Comparison of ENCODE assay signal across 8 cellular contexts in genomic region chr1:107963601-107964396, GRCh38. TPM values are rescaled to one million over a fixed set of nuclear protein-coding genes. Genes with fewer than 3 reads are reported as not detected.
A peak's percentile ranks its signal among the peaks of the same experiment; 100 is the strongest.
DNase-seq lines count a peak whose midpoint lies in the region; ATAC-seq, FAIRE-seq and TF ChIP-seq lines count a peak whose summit lies in the region.

No MANE protein-coding gene starts in this region.

- FAIRE-seq in bronchial epithelial cell (lab: Jason Lieb, UNC): no peak

- H3K36me3 ChIP-seq in A673 (ENCODE audit: insufficient read depth, low read length, poor library complexity, severe bottlenecking) (no peaks in the 10 kb centered on the region), bronchial epithelial cell (ENCODE audit: control insufficient read depth, insufficient read depth, low read length) (no peaks in the 10 kb centered on the region)

- TF ChIP-seq CTCF in A673 (conservative IDR thresholded peaks at IDR 0.05; ENCODE audit: low read depth, low read length) (no peak), bronchial epithelial cell (IDR thresholded peaks at IDR 0.05; ENCODE audit: insufficient read depth, low read length, severe bottlenecking) (no peak)

- H3K9me3 ChIP-seq in A673 (ENCODE audit: low read depth, low read length, poor library complexity, severe bottlenecking) (no peaks in the 10 kb centered on the region), T-helper 17 cell (ENCODE audit: control insufficient read depth, low read length, poor library complexity, severe bottlenecking) (no peaks in the 10 kb centered on the region)

- H3K4me3 ChIP-seq in A673 (ENCODE audit: low read depth, low read length, poor library complexity, severe bottlenecking) (peak overlapping the region; percentile 41), bronchial epithelial cell (ENCODE audit: low read depth, low read length) (no peak overlapping the region)

- CTCF ChIA-PET in A673 (lab: Charles Lee): interaction anchor here (1.1 kb wide), 1 partner anchor 162 kb away, joined by 3 read pairs; no protein-coding TSS in a partner anchor

- peaks cover 19% of the 10 kb centered on the region for H3K4me1 Mint-ChIP-seq in T-helper 17 cell

- POLR2A ChIA-PET in A673 (lab: Charles Lee; ENCODE audit: low non-redundant PET): no interaction called here

- DNase-seq in A673 (ENCODE audit: low spot score) (peak; percentile 14), T-helper 17 cell (peak in 2 of 3 donors; percentile 5 to 13), bronchial epithelial cell (ENCODE audit: low read depth) (peak; percentile 26), left kidney (ENCODE audit: low read depth, low spot score) (peak; percentile 75), NK-92 (lab: John Stamatoyannopoulos, UW; ENCODE audit: unreplicated experiment) (no peak)
- peak; percentile 25 to 30 for DNase-seq in stimulated activated CD4-positive, alpha-beta T cell treated with anti-CD3 and anti-CD28 coated beads, Interleukin-2, amount 100 ng/mL, for 48 hours

- intact Hi-C loops in A673 (cut with micrococcal nuclease; ENCODE audit: unreplicated experiment): loop anchor here (10.0 kb wide), 2 partner anchors 149 to 179 kb away; no protein-coding TSS in a partner anchor

- BruUV-seq in A673 (replicated peaks; lab: Mats Ljungman, UMichigan): no TSS peak

- H3K36me3 Mint-ChIP-seq in T-helper 17 cell (ENCODE audit: low read depth): peaks cover 2% of the 10 kb centered on the region

- H3K27me3 ChIP-seq in A673 (replicated peaks; ENCODE audit: insufficient read depth, low read depth, low read length, poor library complexity) (peaks cover 51% of the 10 kb centered on the region), bronchial epithelial cell (ENCODE audit: control insufficient read depth, insufficient read depth, low read length) (peaks cover 12% of the 10 kb centered on the region)

- peaks cover 16% of the 10 kb centered on the region for H3K4me1 ChIP-seq in A673 (ENCODE audit: insufficient read depth, low read length, poor library complexity, severe bottlenecking)

- peak overlapping the region; percentile 94 for H3K27ac Mint-ChIP-seq in T-helper 17 cell

- peak overlapping the region; percentile 95 for H3K4me3 Mint-ChIP-seq in T-helper 17 cell

- peaks cover 5% of the 10 kb centered on the region for H3K27me3 Mint-ChIP-seq in T-helper 17 cell

- H3K27ac ChIP-seq in A673 (ENCODE audit: low read depth, low read length, poor library complexity, severe bottlenecking): no peak overlapping the region

- ATAC-seq in GM18909 (IDR thresholded peaks at IDR 0.05; ENCODE audit: poor library complexity, unreplicated experiment): peak; percentile 93
- ATAC-seq in HG03139 (IDR thresholded peaks at IDR 0.05; ENCODE audit: unreplicated experiment): peak; percentile 80
- peak; percentile 73 for ATAC-seq in T-helper 17 cell

RNA-seq across cellular contexts. Expression of gene VAV3, which starts 1.2 kb away (rescaled TPM):
- total RNA-seq in A673 (2021) (0.30 and 0.44 TPM in 2 replicates), T-helper 17 cell (10 to 100 TPM; 10.6 to 11.0 TPM), bronchial epithelial cell (10.5 and 30.1 TPM in 2 replicates)
